Comparison of ENCODE assay signal across 10 cellular contexts in genomic region chr21:25464275-25464674, GRCh38.
DNase-seq lines count a peak whose midpoint lies in the region; ATAC-seq lines count a peak whose summit lies in the region.
"Had no signal": no experiment of that assay in that cellular context is flagged by ENCODE, and none has a peak within 500 bp of the region (broad histone marks: within the 10 kb centered on the region; RNA-seq: fewer than 3 reads in every experiment).

No MANE protein-coding gene starts in this region.

- DNase-seq in fibroblast of the conjunctiva (ENCODE audit: low read depth) (peak; percentile 20), amygdala (lab: John Stamatoyannopoulos, UW) (no peak), midbrain (lab: John Stamatoyannopoulos, UW) (no peak), GM03348 (ENCODE audit: low spot score) (no peak)
- DNase-seq: aorta, GF-D8 had no signal

- ATAC-seq in GM18520 (IDR thresholded peaks at IDR 0.05; ENCODE audit: unreplicated experiment) (peak; percentile 56), GM21390 (IDR thresholded peaks at IDR 0.05; ENCODE audit: unreplicated experiment) (peak; percentile 53), HG03442 (IDR thresholded peaks at IDR 0.05; ENCODE audit: unreplicated experiment) (peak; percentile 66), HG03139 (IDR thresholded peaks at IDR 0.05; ENCODE audit: unreplicated experiment) (no peak)
